Comparison of ENCODE assay signal across 14 cellular contexts in the genomic region with DNA sequence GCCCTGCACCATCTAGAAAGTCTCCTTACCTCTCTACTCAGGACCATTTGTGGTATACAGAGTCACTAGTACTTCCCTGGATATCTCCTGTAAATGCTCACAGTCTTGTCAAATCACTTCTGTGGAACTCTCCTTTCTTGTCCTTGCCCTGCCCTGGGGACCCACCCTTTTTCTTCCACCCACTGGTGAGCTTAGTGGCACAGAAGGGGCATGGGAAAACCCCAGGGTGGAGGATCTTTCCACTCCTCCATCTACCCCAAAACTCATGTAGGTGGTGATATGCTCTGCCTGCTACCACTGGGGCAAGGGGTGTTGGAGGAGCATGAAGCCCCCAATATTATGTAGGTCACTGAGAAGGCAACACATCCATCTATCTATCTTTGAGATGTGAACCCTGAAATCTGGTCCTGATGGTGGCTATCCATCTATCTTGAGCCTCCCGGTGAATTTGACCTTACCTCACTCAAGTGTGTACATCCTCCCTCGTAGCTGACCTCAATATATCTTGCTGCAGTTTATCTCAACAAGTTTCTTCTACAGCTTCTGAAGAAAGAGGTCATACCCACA. TPM values are rescaled to one million over a fixed set of nuclear protein-coding genes. Genes with fewer than 3 reads are reported as not detected.
A peak's percentile ranks its signal among the peaks of the same experiment; 100 is the strongest.
DNase-seq lines count a peak whose midpoint lies in the region; ATAC-seq, FAIRE-seq and TF ChIP-seq lines count a peak whose summit lies in the region.
"Had no signal": no experiment of that assay in that cellular context is flagged by ENCODE, and none has a peak within 500 bp of the region (broad histone marks: within the 10 kb centered on the region; RNA-seq: fewer than 3 reads in every experiment).

No MANE protein-coding gene starts in this region.

- TF ChIP-seq CTCF in OCI-LY7 (conservative IDR thresholded peaks at IDR 0.05; ENCODE audit: low read length) (no peak), neutrophil (IDR thresholded peaks at IDR 0.05) (no peak), HepG2 (CRISPR knock-in tag; IDR thresholded peaks at IDR 0.05) (no peak)

- BruUV-seq in OCI-LY7 (replicated peaks; lab: Mats Ljungman, UMichigan) (no TSS peak), HepG2 (replicated peaks; lab: Mats Ljungman, UMichigan) (no TSS peak)

- intact Hi-C loops in OCI-LY7 (cut with micrococcal nuclease; ENCODE audit: unreplicated experiment) = loop anchor here (10.0 kb wide), 1 partner anchor 661 kb away; no protein-coding TSS in a partner anchor
- intact Hi-C loops in HepG2 (cut with micrococcal nuclease; ENCODE audit: unreplicated experiment) = no loop called here

- H2AFZ ChIP-seq in OCI-LY7 (ENCODE audit: low read length) = peak overlapping the region; percentile 68; the same call in 1 of the 2 replicates
- H2AFZ ChIP-seq in HepG2 (ENCODE audit: low read length) = no peak overlapping the region

- H3K27ac ChIP-seq in CD4-positive, CD25-positive, alpha-beta regulatory T cell (ENCODE audit: insufficient read depth, low read length, poor library complexity, severe bottlenecking) = peak overlapping the region; percentile 97
- H3K27ac ChIP-seq in OCI-LY7 (ENCODE audit: low read depth, low read length, poor library complexity, severe bottlenecking) (peak overlapping the region; percentile 75), neutrophil (peak overlapping the region; percentile 70), HepG2 (ENCODE audit: extremely low read length, insufficient read depth, low read length) (no peak overlapping the region)
- H3K27ac ChIP-seq: KMS-11 had no signal

- 18% methylated on average over 2 of the region's 2 CpGs for WGBS in HepG2 (ENCODE audit: low lambda C conversion rate)

- H4K20me1 ChIP-seq in OCI-LY7 (ENCODE audit: insufficient read depth, low read length) = no peaks in the 10 kb centered on the region
- H4K20me1 ChIP-seq in HepG2 (ENCODE audit: insufficient read depth, low read length) = no peaks in the 10 kb centered on the region

- H3K9ac ChIP-seq in HepG2 (ENCODE audit: insufficient read depth, low read depth, low read length) = no peak overlapping the region
- H3K9ac ChIP-seq: KMS-11 had no signal

- peak overlapping the region; percentile 86 to 97 (median 96) for H3K4me3 Mint-ChIP-seq in CD4-positive, CD25-positive, alpha-beta regulatory T cell
- H3K4me3 Mint-ChIP-seq in activated T-helper 17 cell treated with anti-CD3 and anti-CD28 coated beads, Interleukin-2, amount 50 U/mL, for 72 hours = peak overlapping the region; percentile 94

- POLR2A ChIA-PET in OCI-LY7 (lab: Charles Lee) = interaction anchor here (0.6 to 1.9 kb wide), 2 partner anchors 14 to 43 kb away, joined by 3 to 6 read pairs; no protein-coding TSS in a partner anchor
- POLR2A ChIA-PET in HepG2 (lab: Yijun Ruan, JAX) = no interaction called here

- peak overlapping the region; percentile 99 for H3K27ac Mint-ChIP-seq in CD4-positive, CD25-positive, alpha-beta regulatory T cell
- peak overlapping the region; percentile 84 for H3K27ac Mint-ChIP-seq in activated T-helper 17 cell treated with anti-CD3 and anti-CD28 coated beads, Interleukin-2, amount 50 U/mL, for 72 hours

- H3K79me2 ChIP-seq in OCI-LY7 (ENCODE audit: insufficient read depth, low read depth, low read length) (peaks cover 5% of the 10 kb centered on the region; the same call in 1 of the 2 replicates), HepG2 (ENCODE audit: insufficient read depth, low read length) (no peaks in the 10 kb centered on the region)

- H3K4me1 Mint-ChIP-seq in CD4-positive, CD25-positive, alpha-beta regulatory T cell = peaks cover 30 to 91% (median 67%) of the 10 kb centered on the region in 4 donors
- H3K4me1 Mint-ChIP-seq in activated T-helper 17 cell treated with anti-CD3 and anti-CD28 coated beads, Interleukin-2, amount 50 U/mL, for 72 hours = peaks cover 35% of the 10 kb centered on the region

- H3K9me2 ChIP-seq in OCI-LY7 (ENCODE audit: insufficient read depth, low read length) = no peaks in the 10 kb centered on the region

- CTCF ChIA-PET in OCI-LY7 (lab: Charles Lee; ENCODE audit: unreplicated experiment) = interaction anchor here (2.0 kb wide), 1 partner anchor 88 kb away, joined by 9 read pairs; no protein-coding TSS in a partner anchor
- CTCF ChIA-PET in HepG2 (lab: Yijun Ruan, JAX; ENCODE audit: low intra/inter-chr PET ratio, low total read pairs) = no interaction called here

- ATAC-seq in CD4-positive, CD25-positive, alpha-beta regulatory T cell (ENCODE audit: low read depth in 2 of 2) = no peak
- peak; percentile 9 for ATAC-seq in activated T-helper 17 cell treated with anti-CD3 and anti-CD28 coated beads, Interleukin-2, amount 50 U/mL, for 72 hours (replicated peaks)
- ATAC-seq in HepG2 (no peak), HG03095 (IDR thresholded peaks at IDR 0.05; ENCODE audit: unreplicated experiment) (no peak)

- no peak for TF ChIP-seq RAD21 in HepG2 (CRISPR knock-in tag; IDR thresholded peaks at IDR 0.05)

- H3K4me3 ChIP-seq in CD4-positive, CD25-positive, alpha-beta regulatory T cell (ENCODE audit: low read depth, low read length) = peak overlapping the region; percentile 99
- H3K4me3 ChIP-seq in OCI-LY7 (ENCODE audit: low read depth, low read length, poor library complexity, severe bottlenecking) (peak overlapping the region; percentile 68), neutrophil (ENCODE audit: low read depth in 1 of 2, low read length in 1 of 2) (peak overlapping the region in 1 of 2 experiments; percentile 41), HepG2 (replicated peaks in 1 of 3; ENCODE audit: insufficient read depth in 1 of 3, low read depth in 2 of 3, low read length in 3 of 3) (no peak overlapping the region)

- FAIRE-seq in HepG2 (lab: Jason Lieb, UNC) = no peak

- H3K27me3 ChIP-seq in CD4-positive, CD25-positive, alpha-beta regulatory T cell (ENCODE audit: control insufficient read depth, insufficient read depth, low read length) = no peaks in the 10 kb centered on the region
- H3K27me3 ChIP-seq in neutrophil (no peaks in the 10 kb centered on the region), HepG2 (ENCODE audit: control insufficient read depth in 1 of 2, insufficient read depth in 2 of 2, low read length in 2 of 2) (0 out of 5 replicates have a peak, but pooled peaks cover 0 to 1% of the 10 kb centered on the region in 2 experiments)

- no peaks in the 10 kb centered on the region for H3K9me3 ChIP-seq in CD4-positive, CD25-positive, alpha-beta regulatory T cell (ENCODE audit: control insufficient read depth in 2 of 2, low read length in 2 of 2)
- H3K9me3 ChIP-seq in OCI-LY7 (ENCODE audit: low read length) = no peaks in the 10 kb centered on the region
- H3K9me3 ChIP-seq in neutrophil = no peaks in the 10 kb centered on the region
- H3K9me3 ChIP-seq in HepG2 (ENCODE audit: low read length) = no peaks in the 10 kb centered on the region

- TF ChIP-seq POLR2A in HepG2 (IDR thresholded peaks at IDR 0.05; ENCODE audit: insufficient read depth in 1 of 2, low read depth in 2 of 2, low read length in 2 of 2) = no peak

- TF ChIP-seq EP300 in HepG2 (IDR thresholded peaks at IDR 0.05; ENCODE audit: low read depth in 2 of 2, low read length in 2 of 2) = no peak
- TF ChIP-seq EP300 in HepG2 (CRISPR knock-in tag; IDR thresholded peaks at IDR 0.05; ENCODE audit: borderline replicate concordance) = no peak

- H3K4me1 ChIP-seq in CD4-positive, CD25-positive, alpha-beta regulatory T cell (ENCODE audit: control insufficient read depth, insufficient read depth, low read length, poor library complexity, severe bottlenecking) = peaks cover 64% of the 10 kb centered on the region
- H3K4me1 ChIP-seq in OCI-LY7 (ENCODE audit: insufficient read depth, low read length, poor library complexity, severe bottlenecking) (peaks cover 45% of the 10 kb centered on the region), neutrophil (ENCODE audit: control insufficient read depth in 1 of 2, insufficient read depth in 1 of 2, low read depth in 1 of 2, low read length in 1 of 2) (peaks cover 7 to 16% of the 10 kb centered on the region in 2 experiments), HepG2 (ENCODE audit: insufficient read depth, low read length) (no peaks in the 10 kb centered on the region)

- peak in 2 of 3 donors; percentile 8 to 38 for DNase-seq in CD4-positive, CD25-positive, alpha-beta regulatory T cell
- DNase-seq in OCI-LY7 (ENCODE audit: low spot score) (no peak), KG1 (lab: John Stamatoyannopoulos, UW) (no peak), HepG2 (ENCODE audit: low spot score) (no peak), pons (ENCODE audit: low spot score) (no peak)
- DNase-seq: HCEC 1CT, NCI-H446 treated with DMSO at 0.1 percent for 48 hours had no signal

- in situ Hi-C loops in HepG2 (cut with HindIII; ENCODE audit: extremely low pct_ligation_motif_present, low pct_unique_long_range_greater_than_20kb) = no loop called here

- peaks cover 0 to 2% (median 0%) of the 10 kb centered on the region in 7 donors for H3K9me3 Mint-ChIP-seq in CD4-positive, CD25-positive, alpha-beta regulatory T cell
- H3K9me3 Mint-ChIP-seq in activated T-helper 17 cell treated with anti-CD3 and anti-CD28 coated beads, Interleukin-2, amount 50 U/mL, for 72 hours = no peaks in the 10 kb centered on the region

- H3K36me3 Mint-ChIP-seq in CD4-positive, CD25-positive, alpha-beta regulatory T cell = peaks cover 38% of the 10 kb centered on the region
- H3K36me3 Mint-ChIP-seq in activated T-helper 17 cell treated with anti-CD3 and anti-CD28 coated beads, Interleukin-2, amount 50 U/mL, for 72 hours (ENCODE audit: low read depth) = peaks cover 64% of the 10 kb centered on the region

- H3K36me3 ChIP-seq in CD4-positive, CD25-positive, alpha-beta regulatory T cell (ENCODE audit: control insufficient read depth, insufficient read depth, low read length) = no peaks in the 10 kb centered on the region
- H3K36me3 ChIP-seq in OCI-LY7 (ENCODE audit: insufficient read depth, low read length) (peaks cover 10% of the 10 kb centered on the region), neutrophil (no peaks in the 10 kb centered on the region), HepG2 (replicated peaks in 1 of 2; ENCODE audit: control insufficient read depth in 1 of 2, insufficient read depth in 2 of 2, low read length in 2 of 2) (no peaks in the 10 kb centered on the region)

- H3K4me2 ChIP-seq in OCI-LY7 (ENCODE audit: low read length) (peak overlapping the region; percentile 90), HepG2 (ENCODE audit: low read depth, low read length) (no peak overlapping the region)
- H3K4me2 ChIP-seq: KMS-11 had no signal

- H3K27me3 Mint-ChIP-seq in CD4-positive, CD25-positive, alpha-beta regulatory T cell = no peaks in the 10 kb centered on the region
- H3K27me3 Mint-ChIP-seq in activated T-helper 17 cell treated with anti-CD3 and anti-CD28 coated beads, Interleukin-2, amount 50 U/mL, for 72 hours = no peaks in the 10 kb centered on the region

RNA-seq across cellular contexts. Expression of a gene that starts 0.9 kb away (rescaled TPM):
- 93.8 TPM for total RNA-seq in CD4-positive, CD25-positive, alpha-beta regulatory T cell
- polyA plus RNA-seq in CD4-positive, CD25-positive, alpha-beta regulatory T cell = 100 to 1,000 TPM in 2 of 4 donors, 10 to 100 TPM in 2; 78.0 to 121 (median 100) TPM
- 9.5 and 9.7 TPM in 2 replicates for total RNA-seq in OCI-LY7 (2014; rRNA removed; shearing (Covaris generic))
- total RNA-seq in OCI-LY7 (2022) (21.9 and 24.1 TPM in 2 replicates), HepG2 (2016; rRNA removed; fragmentation: Illumina TruSeq; extraction: Trizol) (not detected in 2 replicates)
- 10 to 100 TPM; 51.1 to 91.7 TPM for total RNA-seq in activated T-helper 17 cell treated with anti-CD3 and anti-CD28 coated beads, Interleukin-2, amount 50 U/mL, for 72 hours
- total RNA-seq in HepG2 (2016; cell fraction: cytosol; rRNA removed; fragmentation: Illumina TruSeq; extraction: Trizol; ENCODE audit: low read depth) = not detected in 2 replicates
- not detected in 2 replicates for total RNA-seq in HepG2 (2016; cell fraction: insoluble cytoplasmic fraction; rRNA removed; fragmentation: Illumina TruSeq; extraction: Trizol)
- not detected in 2 replicates for total RNA-seq in HepG2 (2016; cell fraction: membrane; rRNA removed; fragmentation: Illumina TruSeq; extraction: Trizol)
- total RNA-seq in HepG2 (2016; cell fraction: nucleus; rRNA removed; fragmentation: Illumina TruSeq; extraction: Trizol) = not detected in 2 replicates
- not detected in 2 replicates for polyA plus RNA-seq in HepG2 (2011; rRNA removed)
- not detected in 2 replicates for polyA plus RNA-seq in HepG2 (2011; cell fraction: cytosol; rRNA removed)
- polyA plus RNA-seq in HepG2 (2011; cell fraction: nucleus; rRNA removed) = not detected in 2 replicates
- polyA plus RNA-seq in HepG2 (2012) = not detected in 2 replicates
- polyA plus RNA-seq in HepG2 (2016; cell fraction: cytosol; fragmentation: Illumina TruSeq; extraction: Trizol; ENCODE audit: low read depth) = not detected in 2 replicates
- polyA plus RNA-seq in HepG2 (2016; cell fraction: insoluble cytoplasmic fraction; fragmentation: Illumina TruSeq; extraction: Trizol; ENCODE audit: low read depth) = not detected in 2 replicates
- polyA plus RNA-seq in HepG2 (2016; cell fraction: membrane; fragmentation: Illumina TruSeq; extraction: Trizol; ENCODE audit: low read depth) = not detected in 2 replicates
- polyA plus RNA-seq in HepG2 (2016; cell fraction: nucleus; fragmentation: Illumina TruSeq; extraction: Trizol; ENCODE audit: insufficient read depth, low read depth) = not detected in 2 replicates
- 0.49 TPM in 1 of 2 replicates, not detected in the other for polyA minus RNA-seq in HepG2 (2011; rRNA and poly(A)+ RNA removed; ENCODE audit: low replicate concordance)
- not detected in 2 replicates for polyA minus RNA-seq in HepG2 (2011; cell fraction: cytosol; rRNA and poly(A)+ RNA removed)
- not detected in 2 replicates for polyA minus RNA-seq in HepG2 (2011; cell fraction: nucleus; rRNA and poly(A)+ RNA removed)
- total RNA-seq: glomerular endothelial cell had no signal

RNA-seq across cellular contexts. Expression of a gene that starts 36.2 kb away (rescaled TPM):
- total RNA-seq in CD4-positive, CD25-positive, alpha-beta regulatory T cell = not detected
- not detected for polyA plus RNA-seq in CD4-positive, CD25-positive, alpha-beta regulatory T cell
- not detected in 2 replicates for total RNA-seq in OCI-LY7 (2014; rRNA removed; shearing (Covaris generic))
- not detected in 2 replicates for total RNA-seq in OCI-LY7 (2022)
- not detected for total RNA-seq in activated T-helper 17 cell treated with anti-CD3 and anti-CD28 coated beads, Interleukin-2, amount 50 U/mL, for 72 hours
- total RNA-seq in HepG2 (2016; rRNA removed; fragmentation: Illumina TruSeq; extraction: Trizol) = not detected in 2 replicates
- not detected in 2 replicates for total RNA-seq in HepG2 (2016; cell fraction: cytosol; rRNA removed; fragmentation: Illumina TruSeq; extraction: Trizol; ENCODE audit: low read depth)
- total RNA-seq in HepG2 (2016; cell fraction: insoluble cytoplasmic fraction; rRNA removed; fragmentation: Illumina TruSeq; extraction: Trizol) = not detected in 2 replicates
- total RNA-seq in HepG2 (2016; cell fraction: membrane; rRNA removed; fragmentation: Illumina TruSeq; extraction: Trizol) = not detected in 2 replicates
- not detected in 2 replicates for total RNA-seq in HepG2 (2016; cell fraction: nucleus; rRNA removed; fragmentation: Illumina TruSeq; extraction: Trizol)
- polyA plus RNA-seq in HepG2 (2011; rRNA removed) = not detected in 2 replicates
- polyA plus RNA-seq in HepG2 (2011; cell fraction: cytosol; rRNA removed) = not detected in 2 replicates
- not detected in 2 replicates for polyA plus RNA-seq in HepG2 (2011; cell fraction: nucleus; rRNA removed)
- polyA plus RNA-seq in HepG2 (2012) = not detected in 2 replicates
- polyA plus RNA-seq in HepG2 (2016; cell fraction: cytosol; fragmentation: Illumina TruSeq; extraction: Trizol; ENCODE audit: low read depth) = not detected in 2 replicates
- not detected in 2 replicates for polyA plus RNA-seq in HepG2 (2016; cell fraction: insoluble cytoplasmic fraction; fragmentation: Illumina TruSeq; extraction: Trizol; ENCODE audit: low read depth)
- polyA plus RNA-seq in HepG2 (2016; cell fraction: membrane; fragmentation: Illumina TruSeq; extraction: Trizol; ENCODE audit: low read depth) = not detected in 2 replicates
- not detected in 2 replicates for polyA plus RNA-seq in HepG2 (2016; cell fraction: nucleus; fragmentation: Illumina TruSeq; extraction: Trizol; ENCODE audit: insufficient read depth, low read depth)
- not detected in 2 replicates for polyA minus RNA-seq in HepG2 (2011; rRNA and poly(A)+ RNA removed; ENCODE audit: low replicate concordance)
- polyA minus RNA-seq in HepG2 (2011; cell fraction: cytosol; rRNA and poly(A)+ RNA removed) = not detected in 2 replicates
- not detected in 2 replicates for polyA minus RNA-seq in HepG2 (2011; cell fraction: nucleus; rRNA and poly(A)+ RNA removed)
- total RNA-seq: activated CD8-positive, alpha-beta memory T cell treated with anti-CD3 and anti-CD28 coated beads for 36 hours; glomerular endothelial cell; posterior vena cava had no signal

Comparison
In these comparisons a context has a peak if more than half of its experiments do, and no peak if none do; other contexts are left out.
1. DNase-seq: peak in CD4-positive, CD25-positive, alpha-beta regulatory T cell (2 of 3); none in OCI-LY7 (single experiment), KG1 (single experiment), HepG2 (single experiment) and pons (single experiment).
2. H3K4me3 ChIP-seq: peak in CD4-positive, CD25-positive, alpha-beta regulatory T cell (single experiment) and OCI-LY7 (single experiment); none in HepG2 (0 of 3).
3. RNA of a gene that starts 0.9 kb away (total RNA-seq): 93.8 TPM in CD4-positive, CD25-positive, alpha-beta regulatory T cell (single experiment), 51.1 to 91.7 TPM in activated T-helper 17 cell treated with anti-CD3 and anti-CD28 coated beads, Interleukin-2, amount 50 U/mL, for 72 hours and 9.5 to 24.1 TPM in OCI-LY7; not detected in HepG2; every median in the first group is over 10 times any median in the second.